In genomic region chr13:96650301-96650886, GRCh38 we compare ENCODE assay signal across 12 cellular contexts.
A peak's percentile ranks its signal among the peaks of the same experiment; 100 is the strongest.
DNase-seq lines count a peak whose midpoint lies in the region; ATAC-seq and TF ChIP-seq lines count a peak whose summit lies in the region.
"Had no signal": no experiment of that assay in that cellular context is flagged by ENCODE, and none has a peak within 500 bp of the region (broad histone marks: within the 10 kb centered on the region; RNA-seq: fewer than 3 reads in every experiment).

No MANE protein-coding gene starts in this region.

- CTCF ChIA-PET in activated CD8-positive, alpha-beta memory T cell treated with anti-CD3 and anti-CD28 coated beads, Interleukin-2, amount 10 ng/mL, durations not matched to agents 7 days and 5 days (lab: Charles Lee), result no interaction called here

- no peaks in the 10 kb centered on the region for H3K27me3 Mint-ChIP-seq in activated CD8-positive, alpha-beta memory T cell treated with anti-CD3 and anti-CD28 coated beads, Interleukin-2, amount 10 ng/mL, durations not matched to agents 7 days and 5 days

- H3K4me3 Mint-ChIP-seq in activated CD8-positive, alpha-beta memory T cell treated with anti-CD3 and anti-CD28 coated beads, Interleukin-2, amount 10 ng/mL, durations not matched to agents 7 days and 5 days, result no peak overlapping the region

- no peaks in the 10 kb centered on the region for H3K4me1 Mint-ChIP-seq in activated CD8-positive, alpha-beta memory T cell treated with anti-CD3 and anti-CD28 coated beads, Interleukin-2, amount 10 ng/mL, durations not matched to agents 7 days and 5 days

- peak; percentile 29 for TF ChIP-seq CTCF in choroid plexus epithelial cell (conservative IDR thresholded peaks at IDR 0.05; ENCODE audit: low read depth, low read length)

- H3K9me3 Mint-ChIP-seq in activated CD8-positive, alpha-beta memory T cell treated with anti-CD3 and anti-CD28 coated beads, Interleukin-2, amount 10 ng/mL, durations not matched to agents 7 days and 5 days (ENCODE audit: low read depth), result peaks cover 7% of the 10 kb centered on the region

- H3K36me3 Mint-ChIP-seq in activated CD8-positive, alpha-beta memory T cell treated with anti-CD3 and anti-CD28 coated beads, Interleukin-2, amount 10 ng/mL, durations not matched to agents 7 days and 5 days, result no peaks in the 10 kb centered on the region

- H3K27ac Mint-ChIP-seq in activated CD8-positive, alpha-beta memory T cell treated with anti-CD3 and anti-CD28 coated beads, Interleukin-2, amount 10 ng/mL, durations not matched to agents 7 days and 5 days, result no peak overlapping the region

- H3K4me3 ChIP-seq in choroid plexus epithelial cell (ENCODE audit: low read depth, low read length), result no peak overlapping the region
- H3K4me3 ChIP-seq: vagina had no signal

- ATAC-seq in GM21390 (IDR thresholded peaks at IDR 0.05; ENCODE audit: unreplicated experiment), result peak; percentile 97
- ATAC-seq in HG03354 (IDR thresholded peaks at IDR 0.05; ENCODE audit: poor library complexity, severe bottlenecking, unreplicated experiment), result peak; percentile 72
- no peak for ATAC-seq in activated CD8-positive, alpha-beta memory T cell treated with anti-CD3 and anti-CD28 coated beads, Interleukin-2, amount 10 ng/mL, durations not matched to agents 7 days and 5 days

- DNase-seq in A172 (ENCODE audit: low spot score), result peak; percentile 36
- peak; percentile 94 for DNase-seq in choroid plexus epithelial cell (ENCODE audit: low read depth)
- DNase-seq in NCI-H1105 (lab: John Stamatoyannopoulos, UW), result no peak
- no peak for DNase-seq in activated CD8-positive, alpha-beta memory T cell treated with anti-CD3 and anti-CD28 coated beads, Interleukin-2, amount 10 ng/mL, durations not matched to agents 7 days and 5 days
- no peak for DNase-seq in AG08395 (ENCODE audit: low spot score)
- DNase-seq in NCI-H1694 (lab: John Stamatoyannopoulos, UW), result no peak
- DNase-seq: 8988T; activated naive CD4-positive, alpha-beta T cell treated with anti-CD3 and anti-CD28 coated beads, Interleukin-2, amount 50 U/mL, for 16 hours; T-helper 2 cell had no signal

Comparison
In these comparisons a context has a peak if more than half of its experiments do, and no peak if none do; other contexts are left out.
1. DNase-seq: peak in A172 (single experiment) and choroid plexus epithelial cell (single experiment); none in NCI-H1105 (single experiment), activated CD8-positive, alpha-beta memory T cell treated with anti-CD3 and anti-CD28 coated beads, Interleukin-2, amount 10 ng/mL, durations not matched to agents 7 days and 5 days (single experiment), AG08395 (single experiment) and NCI-H1694 (single experiment).